ENCODE assay signal across 9 cellular contexts in the genomic region with DNA sequence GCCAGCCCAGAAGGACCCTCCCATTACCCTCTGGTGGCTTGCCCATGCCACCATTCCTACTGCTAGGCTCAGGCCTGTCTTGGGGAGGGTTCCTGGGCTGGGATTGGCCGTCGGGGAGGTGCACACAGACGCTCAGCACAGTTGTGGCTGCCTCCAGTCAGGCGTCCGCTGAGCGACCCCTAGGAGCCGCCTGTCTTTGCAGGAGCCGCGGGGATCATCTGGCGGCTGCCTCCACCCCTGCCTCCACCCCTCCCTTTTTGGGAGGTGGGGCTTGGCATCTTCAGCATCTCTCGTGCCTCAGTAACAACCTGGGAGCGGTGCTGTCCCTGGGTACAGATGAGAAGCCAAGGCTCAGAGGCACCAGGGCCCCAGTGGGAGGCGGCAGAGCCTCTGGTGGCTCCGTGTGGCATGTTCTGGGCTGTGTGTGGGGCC. TPM values are rescaled to one million over a fixed set of nuclear protein-coding genes. Genes with fewer than 3 reads are reported as not detected.
A peak's percentile ranks its signal among the peaks of the same experiment; 100 is the strongest.
DNase-seq lines count a peak whose midpoint lies in the region; ATAC-seq, FAIRE-seq and TF ChIP-seq lines count a peak whose summit lies in the region.
"Had no signal": no experiment of that assay in that cellular context is flagged by ENCODE, and none has a peak within 500 bp of the region (broad histone marks: within the 10 kb centered on the region; RNA-seq: fewer than 3 reads in every experiment).

No MANE protein-coding gene starts in this region.

- TF ChIP-seq EP300 in gastroesophageal sphincter (IDR thresholded peaks at IDR 0.05): no peak

- H3K4me1 ChIP-seq in GM23338 (ENCODE audit: insufficient read depth): no peaks in the 10 kb centered on the region
- peaks cover 28% of the 10 kb centered on the region for H3K4me1 ChIP-seq in SJCRH30
- peaks cover 7 to 96% (median 37%) of the 10 kb centered on the region in 3 donors for H3K4me1 ChIP-seq in gastroesophageal sphincter
- peaks cover 10 to 21% of the 10 kb centered on the region in 2 donors for H3K4me1 ChIP-seq in small intestine (ENCODE audit: control insufficient read depth in 2 of 2, insufficient read depth in 1 of 2, low read depth in 1 of 2, low read length in 1 of 2)

- H3K36me3 Mint-ChIP-seq in GM23338 (ENCODE audit: low read depth): no peaks in the 10 kb centered on the region
- no peaks in the 10 kb centered on the region for H3K36me3 Mint-ChIP-seq in activated CD8-positive, alpha-beta memory T cell treated with anti-CD3 and anti-CD28 coated beads, Interleukin-2, amount 10 ng/mL, durations not matched to agents 7 days and 5 days

- H3K79me2 ChIP-seq in GM23338 (replicated peaks; ENCODE audit: insufficient read depth): peaks cover 40% of the 10 kb centered on the region

- no peaks in the 10 kb centered on the region for H4K20me1 ChIP-seq in GM23338 (replicated peaks; ENCODE audit: insufficient read depth)

- H3K36me3 ChIP-seq in GM23338 (ENCODE audit: insufficient read depth): no peaks in the 10 kb centered on the region
- H3K36me3 ChIP-seq in SJCRH30: no peaks in the 10 kb centered on the region
- H3K36me3 ChIP-seq in gastroesophageal sphincter: no peaks in the 10 kb centered on the region
- H3K36me3 ChIP-seq in small intestine (ENCODE audit: control insufficient read depth in 2 of 2, insufficient read depth in 2 of 2, low read length in 2 of 2): no peaks in the 10 kb centered on the region

- H3K4me3 ChIP-seq in GM23338: no peak overlapping the region
- H3K4me3 ChIP-seq in SJCRH30: no peak overlapping the region
- H3K4me3 ChIP-seq in gastroesophageal sphincter: peak overlapping the region in 1 of 2 donors; percentile 41
- no peak overlapping the region for H3K4me3 ChIP-seq in small intestine (ENCODE audit: low read depth in 1 of 2, low read length in 2 of 2)

- no peaks in the 10 kb centered on the region for H3K9me3 Mint-ChIP-seq in GM23338
- H3K9me3 Mint-ChIP-seq in activated CD8-positive, alpha-beta memory T cell treated with anti-CD3 and anti-CD28 coated beads, Interleukin-2, amount 10 ng/mL, durations not matched to agents 7 days and 5 days (ENCODE audit: low read depth): no peaks in the 10 kb centered on the region

- no peak overlapping the region for H3K27ac Mint-ChIP-seq in GM23338
- no peak overlapping the region for H3K27ac Mint-ChIP-seq in activated CD8-positive, alpha-beta memory T cell treated with anti-CD3 and anti-CD28 coated beads, Interleukin-2, amount 10 ng/mL, durations not matched to agents 7 days and 5 days

- H3K4me2 ChIP-seq in GM23338: no peak overlapping the region

- no peak overlapping the region for H3K4me3 Mint-ChIP-seq in GM23338
- H3K4me3 Mint-ChIP-seq in activated CD8-positive, alpha-beta memory T cell treated with anti-CD3 and anti-CD28 coated beads, Interleukin-2, amount 10 ng/mL, durations not matched to agents 7 days and 5 days: no peak overlapping the region

- H3K27me3 ChIP-seq in GM23338 (ENCODE audit: insufficient read depth): no peaks in the 10 kb centered on the region
- no peaks in the 10 kb centered on the region for H3K27me3 ChIP-seq in SJCRH30
- H3K27me3 ChIP-seq in gastroesophageal sphincter: no peaks in the 10 kb centered on the region
- H3K27me3 ChIP-seq in small intestine (ENCODE audit: control insufficient read depth in 2 of 2, insufficient read depth in 2 of 2, low read length in 2 of 2): no peaks in the 10 kb centered on the region

- peaks cover 3% of the 10 kb centered on the region; the same call in 2 of the 3 replicates for H3K4me1 Mint-ChIP-seq in GM23338
- no peaks in the 10 kb centered on the region for H3K4me1 Mint-ChIP-seq in activated CD8-positive, alpha-beta memory T cell treated with anti-CD3 and anti-CD28 coated beads, Interleukin-2, amount 10 ng/mL, durations not matched to agents 7 days and 5 days

- ATAC-seq in GM23338: peak; percentile 66
- ATAC-seq in gastroesophageal sphincter: peak; percentile 83
- no peak for ATAC-seq in activated CD8-positive, alpha-beta memory T cell treated with anti-CD3 and anti-CD28 coated beads, Interleukin-2, amount 10 ng/mL, durations not matched to agents 7 days and 5 days
- no peak for ATAC-seq in GM18867 (IDR thresholded peaks at IDR 0.05; ENCODE audit: unreplicated experiment)

- TF ChIP-seq POLR2A in gastroesophageal sphincter (IDR thresholded peaks at IDR 0.05): no peak

- H2AFZ ChIP-seq in GM23338: no peak overlapping the region

- H3K27ac ChIP-seq in GM23338 (ENCODE audit: low read depth): no peak overlapping the region
- H3K27ac ChIP-seq in SJCRH30: no peak overlapping the region
- H3K27ac ChIP-seq in gastroesophageal sphincter: peak overlapping the region; percentile 78 to 93 (median 90)
- H3K27ac ChIP-seq in small intestine (ENCODE audit: low read depth in 1 of 2, low read length in 1 of 2): peak overlapping the region; percentile 71 to 95

- TF ChIP-seq CTCF in GM23338 (conservative IDR thresholded peaks at IDR 0.05; ENCODE audit: low read depth in 2 of 2) (no peak), gastroesophageal sphincter (IDR thresholded peaks at IDR 0.05) (peak in 3 of 4 experiments; percentile 22 to 28 (median 24))

- CTCF ChIA-PET in activated CD8-positive, alpha-beta memory T cell treated with anti-CD3 and anti-CD28 coated beads, Interleukin-2, amount 10 ng/mL, durations not matched to agents 7 days and 5 days (lab: Charles Lee): interaction anchor here (0.9 to 1.7 kb wide), 2 partner anchors 77 to 196 kb away, joined by 3 to 5 read pairs; no protein-coding TSS in a partner anchor

- no peak for FAIRE-seq in small intestine (lab: Jason Lieb, UNC)
- FAIRE-seq: islet of Langerhans had no signal

- no peaks in the 10 kb centered on the region for H3K9me2 ChIP-seq in GM23338 (ENCODE audit: insufficient read depth)

- H3K9me3 ChIP-seq in SJCRH30 (replicated peaks): no peaks in the 10 kb centered on the region
- no peaks in the 10 kb centered on the region for H3K9me3 ChIP-seq in gastroesophageal sphincter
- H3K9me3 ChIP-seq in small intestine (ENCODE audit: control insufficient read depth, low read depth): no peaks in the 10 kb centered on the region

- no peaks in the 10 kb centered on the region for H3K27me3 Mint-ChIP-seq in GM23338 (ENCODE audit: insufficient read depth, low read depth, poor library complexity)
- H3K27me3 Mint-ChIP-seq in activated CD8-positive, alpha-beta memory T cell treated with anti-CD3 and anti-CD28 coated beads, Interleukin-2, amount 10 ng/mL, durations not matched to agents 7 days and 5 days: no peaks in the 10 kb centered on the region

- H3F3A ChIP-seq in GM23338 (replicated peaks; ENCODE audit: low read depth): no peaks in the 10 kb centered on the region

- no CpG with 5 or more reads among the region's 14 CpGs for WGBS in gastroesophageal sphincter (ENCODE audit: low coverage in 1 of 2), 2 donors
- WGBS in small intestine, 3 donors: 13 to 25% (median 24%) methylated on average over 14 of the region's 14 CpGs

- DNase-seq in GM23338 (ENCODE audit: low spot score) (peak; percentile 35), SJCRH30 (peak; percentile 57 to 62), small intestine (no peak), UCSD-AML1 (lab: John Stamatoyannopoulos, UW; ENCODE audit: unreplicated experiment) (no peak), mesenteric fat pad (ENCODE audit: low spot score) (no peak)
- DNase-seq in activated CD8-positive, alpha-beta memory T cell treated with anti-CD3 and anti-CD28 coated beads, Interleukin-2, amount 10 ng/mL, durations not matched to agents 7 days and 5 days: no peak

TF ChIP-seq in GM23338, 12 proteins besides CTCF, POLR2A, EP300 and RAD21:
- TF ChIP-seq NANOG (IDR thresholded peaks at IDR 0.05; ENCODE audit: borderline replicate concordance) (no peak), POLR2AphosphoS5 (IDR thresholded peaks at IDR 0.05; ENCODE audit: low read depth) (no peak)
TF ChIP-seq in GM23338: peak in this region for 0.

RNA-seq across cellular contexts. Expression of a gene that starts 39.6 kb away (rescaled TPM):
- total RNA-seq in GM23338 (2014; rRNA removed; shearing (Covaris generic)): 14.9 and 17.9 TPM in 2 replicates
- polyA plus RNA-seq in GM23338 (2016; fragmentation: Nextera tagmentation; extraction: Ambion mirVana) (4.8 and 4.9 TPM in 2 replicates), small intestine (10 to 100 TPM; 30.8 to 48.3 (median 34.7) TPM)
- total RNA-seq in SJCRH30 (2014; rRNA removed; shearing (Covaris generic)): 37.0 and 39.1 TPM in 2 replicates
- total RNA-seq in gastroesophageal sphincter (10 to 100 TPM; 45.1 to 78.9 (median 55.3) TPM), mesenteric fat pad (129 TPM)
- total RNA-seq in activated CD8-positive, alpha-beta memory T cell treated with anti-CD3 and anti-CD28 coated beads, Interleukin-2, amount 10 ng/mL, durations not matched to agents 7 days and 5 days: 1 to 10 TPM in 1 of 2 experiments, under 1 TPM in 1; 0.91 to 1.5 TPM

Comparison
In these comparisons a context has a peak if more than half of its experiments do, and no peak if none do; other contexts are left out.
1. ATAC-seq: peak in GM23338 (single experiment) and gastroesophageal sphincter (single experiment); none in activated CD8-positive, alpha-beta memory T cell treated with anti-CD3 and anti-CD28 coated beads, Interleukin-2, amount 10 ng/mL, durations not matched to agents 7 days and 5 days (single experiment) and GM18867 (single experiment).
2. DNase-seq: peak in GM23338 (single experiment) and SJCRH30 (2 of 2); none in small intestine (single experiment), activated CD8-positive, alpha-beta memory T cell treated with anti-CD3 and anti-CD28 coated beads, Interleukin-2, amount 10 ng/mL, durations not matched to agents 7 days and 5 days (single experiment), UCSD-AML1 (single experiment) and mesenteric fat pad (single experiment).
3. H3K27ac ChIP-seq: peak in gastroesophageal sphincter (4 of 4) and small intestine (2 of 2); none in GM23338 (single experiment) and SJCRH30 (single experiment).
4. CTCF ChIP-seq: peak in gastroesophageal sphincter (3 of 4); none in GM23338 (0 of 2).